In the genomic region with DNA sequence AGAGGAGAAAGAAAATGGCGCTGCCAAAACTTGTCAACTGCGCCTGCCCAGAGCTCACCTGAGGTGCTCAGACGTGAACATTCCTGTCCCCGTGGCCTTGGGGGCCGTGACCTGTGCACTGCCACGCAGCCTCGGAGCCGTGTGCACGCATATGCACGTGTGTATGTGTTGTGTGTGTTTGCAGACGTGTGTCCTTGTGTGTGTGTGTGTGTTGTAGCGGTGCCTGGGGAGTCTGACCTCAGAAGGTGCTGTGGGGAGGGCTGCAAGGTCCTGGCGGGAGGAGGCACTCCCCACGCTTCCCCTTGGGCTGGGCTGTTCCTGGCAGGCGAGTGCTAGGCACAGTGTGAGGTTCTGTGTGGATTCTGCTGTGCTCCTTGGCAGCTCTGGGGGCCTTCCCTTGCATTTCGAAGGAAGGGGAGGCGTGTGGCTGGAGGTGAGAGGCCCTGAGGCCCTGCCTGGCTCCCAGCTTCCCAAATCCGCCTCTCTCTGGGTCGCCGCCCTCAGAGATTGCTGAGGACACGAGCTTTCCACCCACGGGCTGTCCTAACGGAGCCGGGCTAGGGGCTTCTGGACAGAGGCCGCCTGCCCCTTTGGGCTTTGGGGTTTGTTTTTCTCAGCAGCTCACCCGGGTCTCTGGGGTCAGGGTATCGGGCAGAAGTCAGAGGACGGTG, we compare ENCODE assay signal across 12 cellular contexts. TPM values are rescaled to one million over a fixed set of nuclear protein-coding genes. Genes with fewer than 3 reads are reported as not detected.
DNase-seq lines count a peak whose midpoint lies in the region; ATAC-seq, FAIRE-seq and TF ChIP-seq lines count a peak whose summit lies in the region.
"Had no signal": no experiment of that assay in that cellular context is flagged by ENCODE, and none has a peak within 500 bp of the region (broad histone marks: within the 10 kb centered on the region; RNA-seq: fewer than 3 reads in every experiment).

No MANE protein-coding gene starts in this region.

- H3K4me1 ChIP-seq in GM12878 (ENCODE audit: control insufficient read depth, insufficient read depth, low read length) (peaks cover 3% of the 10 kb centered on the region; the same call in 1 of the 2 replicates), neuronal stem cell (ENCODE audit: control insufficient read depth in 2 of 2, insufficient read depth in 1 of 2, low read depth in 1 of 2, low read length in 2 of 2) (peaks cover 13 to 17% of the 10 kb centered on the region in 2 donors)

- peak overlapping the region; percentile 22; the same call in 1 of the 2 replicates for H3K4me2 ChIP-seq in GM12878 (ENCODE audit: control insufficient read depth, insufficient read depth)
- H3K4me2 ChIP-seq in neuronal stem cell (ENCODE audit: insufficient read depth, low read length, poor library complexity, severe bottlenecking): no peak overlapping the region

- H4K20me1 ChIP-seq in GM12878 (ENCODE audit: control insufficient read depth, insufficient read depth): 0 out of 2 replicates have a peak, but pooled peaks cover 5% of the 10 kb centered on the region

- H3K4me3 ChIP-seq in HFF-Myc (replicated peaks; ENCODE audit: low read depth, low read length): 0 out of 2 replicates have a peak overlapping the region, but pooled peaks have one; percentile 4
- H3K4me3 ChIP-seq in GM12878: peak overlapping the region; percentile 44; the same call in 1 of the 2 replicates
- H3K4me3 ChIP-seq in neuronal stem cell (ENCODE audit: low read length in 2 of 2): peak overlapping the region in 1 of 2 donors; percentile 11
- H3K4me3 ChIP-seq: lung had no signal

- H3K4ac ChIP-seq in neuronal stem cell (ENCODE audit: low read length): no peak overlapping the region

- H3K9ac ChIP-seq in GM12878 (ENCODE audit: control insufficient read depth, insufficient read depth, low read length) (no peak overlapping the region), neuronal stem cell (ENCODE audit: low read depth, low read length, poor library complexity) (peak overlapping the region; percentile 74)

- H2AK5ac ChIP-seq in neuronal stem cell (ENCODE audit: low read depth, low read length): peak overlapping the region; percentile 61

- SMC1A ChIA-PET in GM12878 (lab: Charles Lee; ENCODE audit: uncharacterized antibody, unreplicated experiment): no interaction called here

- H2BK12ac ChIP-seq in neuronal stem cell (ENCODE audit: low read length): peak overlapping the region; percentile 46

- no peak for TF ChIP-seq RAD21 in GM12878 (IDR thresholded peaks at IDR 0.05; ENCODE audit: insufficient read depth, low read depth, low read length)

- 88% methylated on average over 28 of the region's 28 CpGs for WGBS in GM12878 (ENCODE audit: insufficient coverage, insufficient replicate concordance, low lambda C conversion rate, missing lambda C conversion rate)
- WGBS in neuronal stem cell (ENCODE audit: extremely low coverage in 2 of 2, insufficient read length in 2 of 2, insufficient replicate concordance in 1 of 2), 2 donors: no CpG with 5 or more reads among the region's 28 CpGs

- intact Hi-C loops in GM12878 (cut with micrococcal nuclease; ENCODE audit: unreplicated experiment): no loop called here

- peak overlapping the region; percentile 89 for H3K23ac ChIP-seq in neuronal stem cell (ENCODE audit: low read depth, low read length, poor library complexity)

- no peak overlapping the region for H4K8ac ChIP-seq in neuronal stem cell (ENCODE audit: low read depth, low read length)

- peak overlapping the region; percentile 64 for H3K18ac ChIP-seq in neuronal stem cell (ENCODE audit: low read length)

- no peak for FAIRE-seq in GM12878 (lab: Jason Lieb, UNC)
- FAIRE-seq: GM19239 had no signal

- no peaks in the 10 kb centered on the region for H3K9me3 ChIP-seq in GM12878 (replicated peaks; ENCODE audit: control insufficient read depth, insufficient read depth, low read length)
- H3K9me3 ChIP-seq in neuronal stem cell (replicated peaks in 1 of 2; ENCODE audit: control insufficient read depth in 2 of 2, insufficient read depth in 1 of 2, low read depth in 1 of 2, low read length in 2 of 2): no peaks in the 10 kb centered on the region
- H3K9me3 ChIP-seq: spleen had no signal

- H2BK120ac ChIP-seq in neuronal stem cell (ENCODE audit: low read depth, low read length): no peak overlapping the region

- H3K27ac ChIP-seq in GM12878 (ENCODE audit: control insufficient read depth, insufficient read depth) (no peak overlapping the region), neuronal stem cell (replicated peaks; ENCODE audit: low read length) (peak overlapping the region; percentile 27)

- H2BK15ac ChIP-seq in neuronal stem cell (ENCODE audit: low read length): no peak overlapping the region

- peaks cover 0 to 38% of the 10 kb centered on the region in 2 experiments; a peak in 3 of 4 replicates for H3K36me3 ChIP-seq in GM12878 (ENCODE audit: control insufficient read depth in 2 of 2, insufficient read depth in 2 of 2, low read length in 1 of 2)
- peaks cover 40 to 64% of the 10 kb centered on the region in 2 donors for H3K36me3 ChIP-seq in neuronal stem cell (replicated peaks in 1 of 2; ENCODE audit: control insufficient read depth in 2 of 2, insufficient read depth in 2 of 2, low read length in 2 of 2)

- H3K27me3 ChIP-seq in GM12878 (replicated peaks in 1 of 2; ENCODE audit: control insufficient read depth in 2 of 2, insufficient read depth in 2 of 2, low read length in 1 of 2): no peaks in the 10 kb centered on the region
- H3K27me3 ChIP-seq in neuronal stem cell (ENCODE audit: control insufficient read depth in 3 of 3, insufficient read depth in 3 of 3, low read depth in 1 of 3, low read length in 3 of 3): no peaks in the 10 kb centered on the region
- H3K27me3 ChIP-seq: spleen had no signal

- TF ChIP-seq POLR2A in GM12878 (IDR thresholded peaks at IDR 0.05; ENCODE audit: low read depth, low read length): peak; percentile 36; the same call in 1 of the 2 replicates

- POLR2A ChIA-PET in GM12878 (lab: Charles Lee): interaction anchor here (1.1 kb wide), 1 partner anchor 46 kb away, joined by 3 read pairs; no protein-coding TSS in a partner anchor

- no TSS peak for BruUV-seq in GM12878 (replicated peaks; lab: Mats Ljungman, UMichigan)

- CTCF ChIA-PET in GM12878 (lab: Yijun Ruan, JAX): interaction anchor here (0.7 to 1.3 kb wide), 2 partner anchors 10 to 45 kb away, joined by 4 to 8 read pairs; partner anchors contain the start of gene CDC34

- H2AFZ ChIP-seq in GM12878 (ENCODE audit: control insufficient read depth, low read depth, low read length) (no peak overlapping the region), neuronal stem cell (ENCODE audit: low read length) (no peak overlapping the region)

- H3K14ac ChIP-seq in neuronal stem cell (ENCODE audit: low read length): peak overlapping the region; percentile 94

- RAD21 ChIA-PET in GM12878 (lab: Charles Lee; ENCODE audit: unreplicated experiment): no interaction called here

- H4K91ac ChIP-seq in neuronal stem cell (ENCODE audit: low read depth, low read length, poor library complexity): no peak overlapping the region

- ATAC-seq in GM12878 (no peak), HG02571 (IDR thresholded peaks at IDR 0.05; ENCODE audit: unreplicated experiment) (no peak)
- ATAC-seq: activated naive CD4-positive, alpha-beta T cell treated with anti-CD3 and anti-CD28 coated beads, Interleukin-2, amount 50 U/mL, for 72 hours had no signal

- DNase-seq in HFF-Myc (ENCODE audit: extremely low read depth, low read depth) (no peak), GM12878 (ENCODE audit: low read depth, low spot score) (no peak), neuronal stem cell (ENCODE audit: low spot score) (no peak)
- no peak for DNase-seq in activated naive CD4-positive, alpha-beta T cell treated with Interleukin-2 at 50 U/mL for 16 hours
- DNase-seq: CD4-positive, alpha-beta memory T cell; hypothalamus; spleen had no signal

- peaks cover 38% of the 10 kb centered on the region for H3K79me1 ChIP-seq in neuronal stem cell (ENCODE audit: low read depth, low read length)

- H3K79me2 ChIP-seq in GM12878 (ENCODE audit: control insufficient read depth, insufficient read depth, low read length): peaks cover 64% of the 10 kb centered on the region

- TF ChIP-seq CTCF in HFF-Myc (IDR thresholded peaks at IDR 0.05; ENCODE audit: low read depth, low read length, missing control alignments): no peak
- no peak for TF ChIP-seq CTCF in GM12878 (IDR thresholded peaks at IDR 0.05 in 2 of 3, conservative IDR thresholded peaks at IDR 0.05 in 1 of 3; ENCODE audit: control insufficient read depth in 2 of 3, extremely low read depth in 1 of 3, insufficient read depth in 1 of 3, low read depth in 3 of 3, low read length in 3 of 3)

- in situ Hi-C loops in GM12878 (cut with MboI): no loop called here

- peak overlapping the region; percentile 66 for H2BK5ac ChIP-seq in neuronal stem cell (ENCODE audit: low read length)

- no peak for TF ChIP-seq EP300 in GM12878 (IDR thresholded peaks at IDR 0.05; ENCODE audit: borderline replicate concordance in 1 of 2, control insufficient read depth in 1 of 2, low read depth in 2 of 2, low read length in 2 of 2)

RNA-seq across cellular contexts. Expression of gene BSG, which starts 4.5 kb away (rescaled TPM):
- total RNA-seq in GM12878 (2013; cell fraction: nucleolus; rRNA removed): 235 and 258 TPM in 2 replicates
- total RNA-seq in GM12878 (2014; rRNA removed): 209 and 247 TPM in 2 replicates
- 53.5 and 64.8 TPM in 2 replicates for total RNA-seq in GM12878 (2014; rRNA removed; fragmentation: Illumina TruSeq; extraction: Trizol)
- total RNA-seq in GM12878 (2021): 244 and 253 TPM in 2 replicates
- 54.3 TPM for polyA plus RNA-seq in GM12878 (2011; ENCODE audit: low read depth)
- 66.3 and 248 TPM in 2 replicates for polyA plus RNA-seq in GM12878 (2011; rRNA removed)
- polyA plus RNA-seq in GM12878 (2011; cell fraction: cytosol; rRNA removed): 257 and 342 TPM in 2 replicates
- 260 and 337 TPM in 2 replicates for polyA plus RNA-seq in GM12878 (2011; cell fraction: nucleus; rRNA removed)
- polyA plus RNA-seq in GM12878 (2012): 173 and 195 TPM in 2 replicates
- polyA plus RNA-seq in GM12878 (2014; fragmentation: Illumina TruSeq; extraction: Trizol): 22.1 and 60.8 TPM in 2 replicates
- polyA plus RNA-seq in GM12878 (2014; fragmentation: Nextera tagmentation; extraction: Ambion mirVana): 1 to 10 TPM; 2.8 to 9.5 TPM
- 151 and 202 TPM in 2 replicates for polyA plus RNA-seq in GM12878 (2014; rRNA removed)
- polyA plus RNA-seq in GM12878 (2016; fragmentation: Nextera tagmentation; extraction: Ambion mirVana): 100 to 1,000 TPM; 288 to 297 TPM
- polyA minus RNA-seq in GM12878 (2011; rRNA and poly(A)+ RNA removed): 137 and 184 TPM in 2 replicates
- 137 and 151 TPM in 2 replicates for polyA minus RNA-seq in GM12878 (2011; cell fraction: cytosol; rRNA and poly(A)+ RNA removed)
- polyA minus RNA-seq in GM12878 (2011; cell fraction: nucleus; rRNA and poly(A)+ RNA removed): 45.3 and 89.1 TPM in 2 replicates
- polyA plus RNA-seq in neuronal stem cell (2013, experiment 1 of 2): 596 TPM
- polyA plus RNA-seq in neuronal stem cell (2013, experiment 2 of 2): 585 TPM

RNA-seq across cellular contexts. Expression of gene HCN2, which starts 12.8 kb away (rescaled TPM):
- 0.12 TPM in 1 of 2 replicates, not detected in the other for total RNA-seq in GM12878 (2013; cell fraction: nucleolus; rRNA removed)
- total RNA-seq in GM12878 (2014; rRNA removed) (0.11 TPM in 1 of 2 replicates, not detected in the other), GM12878 (2014; rRNA removed; fragmentation: Illumina TruSeq; extraction: Trizol) (0.04 TPM in 1 of 2 replicates, not detected in the other), GM12878 (2021) (0.45 and 0.54 TPM in 2 replicates)
- polyA plus RNA-seq in GM12878 (2011; ENCODE audit: low read depth): 0.17 TPM
- polyA plus RNA-seq in GM12878 (2011; rRNA removed) (0.05 TPM in 1 of 2 replicates, not detected in the other), GM12878 (2014; fragmentation: Illumina TruSeq; extraction: Trizol) (0.01 TPM in 1 of 2 replicates, not detected in the other), GM12878 (2014; fragmentation: Nextera tagmentation; extraction: Ambion mirVana) (not detected), GM12878 (2014; rRNA removed) (0.09 and 0.13 TPM in 2 replicates), GM12878 (2016; fragmentation: Nextera tagmentation; extraction: Ambion mirVana) (not detected)
- polyA plus RNA-seq in GM12878 (2011; cell fraction: cytosol; rRNA removed): 0.03 and 0.10 TPM in 2 replicates
- 0.34 and 0.51 TPM in 2 replicates for polyA plus RNA-seq in GM12878 (2011; cell fraction: nucleus; rRNA removed)
- 0.41 and 0.77 TPM in 2 replicates for polyA plus RNA-seq in GM12878 (2012)
- polyA minus RNA-seq in GM12878 (2011; rRNA and poly(A)+ RNA removed): not detected in 2 replicates
- not detected in 2 replicates for polyA minus RNA-seq in GM12878 (2011; cell fraction: cytosol; rRNA and poly(A)+ RNA removed)
- 0.12 TPM in 1 of 2 replicates, not detected in the other for polyA minus RNA-seq in GM12878 (2011; cell fraction: nucleus; rRNA and poly(A)+ RNA removed)
- polyA plus RNA-seq in neuronal stem cell (2013, experiment 1 of 2): 0.10 TPM
- polyA plus RNA-seq in neuronal stem cell (2013, experiment 2 of 2): 0.10 TPM
- polyA plus RNA-seq: CD4-positive, alpha-beta memory T cell had no signal

RNA-seq across cellular contexts. Expression of gene GZMM, which starts 33.0 kb away (rescaled TPM):
- not detected in 2 replicates for total RNA-seq in GM12878 (2013; cell fraction: nucleolus; rRNA removed)
- not detected in 2 replicates for total RNA-seq in GM12878 (2014; rRNA removed)
- not detected in 2 replicates for total RNA-seq in GM12878 (2014; rRNA removed; fragmentation: Illumina TruSeq; extraction: Trizol)
- 0.23 TPM in 1 of 2 replicates, not detected in the other for total RNA-seq in GM12878 (2021)
- not detected for polyA plus RNA-seq in GM12878 (2011; ENCODE audit: low read depth)
- 0.24 and 0.48 TPM in 2 replicates for polyA plus RNA-seq in GM12878 (2011; rRNA removed)
- 1.4 and 1.6 TPM in 2 replicates for polyA plus RNA-seq in GM12878 (2011; cell fraction: cytosol; rRNA removed)
- 0.51 and 1.8 TPM in 2 replicates for polyA plus RNA-seq in GM12878 (2011; cell fraction: nucleus; rRNA removed)
- not detected in 2 replicates for polyA plus RNA-seq in GM12878 (2012)
- polyA plus RNA-seq in GM12878 (2014; fragmentation: Illumina TruSeq; extraction: Trizol): not detected in 2 replicates
- polyA plus RNA-seq in GM12878 (2014; fragmentation: Nextera tagmentation; extraction: Ambion mirVana): not detected
- polyA plus RNA-seq in GM12878 (2014; rRNA removed): 0.09 TPM in 2 replicates
- polyA plus RNA-seq in GM12878 (2016; fragmentation: Nextera tagmentation; extraction: Ambion mirVana): not detected
- 0.98 TPM in 1 of 2 replicates, not detected in the other for polyA minus RNA-seq in GM12878 (2011; rRNA and poly(A)+ RNA removed)
- not detected in 2 replicates for polyA minus RNA-seq in GM12878 (2011; cell fraction: cytosol; rRNA and poly(A)+ RNA removed)
- not detected in 2 replicates for polyA minus RNA-seq in GM12878 (2011; cell fraction: nucleus; rRNA and poly(A)+ RNA removed)
- polyA plus RNA-seq in neuronal stem cell (2013, experiment 1 of 2): 0.04 TPM
- 0.06 TPM for polyA plus RNA-seq in neuronal stem cell (2013, experiment 2 of 2)
- total RNA-seq: cerebellum had no signal

RNA-seq across cellular contexts. Expression of gene CDC34, which starts 45.3 kb away (rescaled TPM):
- total RNA-seq in GM12878 (2013; cell fraction: nucleolus; rRNA removed): 16.2 and 17.0 TPM in 2 replicates
- total RNA-seq in GM12878 (2014; rRNA removed): 48.9 and 50.5 TPM in 2 replicates
- total RNA-seq in GM12878 (2014; rRNA removed; fragmentation: Illumina TruSeq; extraction: Trizol): 17.6 and 18.5 TPM in 2 replicates
- total RNA-seq in GM12878 (2021): 41.4 and 41.9 TPM in 2 replicates
- 7.5 TPM for polyA plus RNA-seq in GM12878 (2011; ENCODE audit: low read depth)
- 14.6 and 38.5 TPM in 2 replicates for polyA plus RNA-seq in GM12878 (2011; rRNA removed)
- 36.8 and 52.4 TPM in 2 replicates for polyA plus RNA-seq in GM12878 (2011; cell fraction: cytosol; rRNA removed)
- 41.4 and 53.6 TPM in 2 replicates for polyA plus RNA-seq in GM12878 (2011; cell fraction: nucleus; rRNA removed)
- 22.7 and 23.7 TPM in 2 replicates for polyA plus RNA-seq in GM12878 (2012)
- 5.9 and 14.9 TPM in 2 replicates for polyA plus RNA-seq in GM12878 (2014; fragmentation: Illumina TruSeq; extraction: Trizol)
- polyA plus RNA-seq in GM12878 (2014; fragmentation: Nextera tagmentation; extraction: Ambion mirVana): 1 to 10 TPM in 1 of 2 experiments, under 1 TPM in 1; 0.31 to 1.3 TPM
- polyA plus RNA-seq in GM12878 (2014; rRNA removed): 43.8 and 49.3 TPM in 2 replicates
- 10 to 100 TPM in 1 of 2 experiments, 1 to 10 TPM in 1; 6.9 to 41.1 TPM for polyA plus RNA-seq in GM12878 (2016; fragmentation: Nextera tagmentation; extraction: Ambion mirVana)
- polyA minus RNA-seq in GM12878 (2011; rRNA and poly(A)+ RNA removed): 10.9 and 19.3 TPM in 2 replicates
- 11.0 and 15.9 TPM in 2 replicates for polyA minus RNA-seq in GM12878 (2011; cell fraction: cytosol; rRNA and poly(A)+ RNA removed)
- 6.5 and 9.4 TPM in 2 replicates for polyA minus RNA-seq in GM12878 (2011; cell fraction: nucleus; rRNA and poly(A)+ RNA removed)
- 109 TPM for polyA plus RNA-seq in neuronal stem cell (2013, experiment 1 of 2)
- 105 TPM for polyA plus RNA-seq in neuronal stem cell (2013, experiment 2 of 2)

RNA-seq across cellular contexts. Expression of gene POLRMT, which starts 56.4 kb away (rescaled TPM):
- total RNA-seq in GM12878 (2013; cell fraction: nucleolus; rRNA removed): 47.3 and 62.5 TPM in 2 replicates
- total RNA-seq in GM12878 (2014; rRNA removed) (36.5 and 42.8 TPM in 2 replicates), GM12878 (2014; rRNA removed; fragmentation: Illumina TruSeq; extraction: Trizol) (22.0 and 22.8 TPM in 2 replicates), GM12878 (2021) (57.6 and 59.8 TPM in 2 replicates)
- 24.6 TPM for polyA plus RNA-seq in GM12878 (2011; ENCODE audit: low read depth)
- polyA plus RNA-seq in GM12878 (2011; rRNA removed) (16.6 and 54.0 TPM in 2 replicates), GM12878 (2014; fragmentation: Illumina TruSeq; extraction: Trizol) (7.3 and 30.8 TPM in 2 replicates), GM12878 (2014; fragmentation: Nextera tagmentation; extraction: Ambion mirVana) (10 to 100 TPM in 1 of 2 experiments, 1 to 10 TPM in 1; 9.9 to 27.9 TPM), GM12878 (2014; rRNA removed) (38.4 and 52.6 TPM in 2 replicates), GM12878 (2016; fragmentation: Nextera tagmentation; extraction: Ambion mirVana) (10 to 100 TPM; 28.1 to 44.7 TPM)
- 27.6 and 50.3 TPM in 2 replicates for polyA plus RNA-seq in GM12878 (2011; cell fraction: cytosol; rRNA removed)
- polyA plus RNA-seq in GM12878 (2011; cell fraction: nucleus; rRNA removed): 300 and 345 TPM in 2 replicates
- polyA plus RNA-seq in GM12878 (2012): 36.1 and 38.8 TPM in 2 replicates
- polyA minus RNA-seq in GM12878 (2011; rRNA and poly(A)+ RNA removed): 91.7 and 110 TPM in 2 replicates
- 33.9 and 39.2 TPM in 2 replicates for polyA minus RNA-seq in GM12878 (2011; cell fraction: cytosol; rRNA and poly(A)+ RNA removed)
- polyA minus RNA-seq in GM12878 (2011; cell fraction: nucleus; rRNA and poly(A)+ RNA removed): 50.2 and 63.4 TPM in 2 replicates
- polyA plus RNA-seq in neuronal stem cell (2013, experiment 1 of 2): 50.0 TPM
- polyA plus RNA-seq in neuronal stem cell (2013, experiment 2 of 2): 45.6 TPM
